In the genomic region with DNA sequence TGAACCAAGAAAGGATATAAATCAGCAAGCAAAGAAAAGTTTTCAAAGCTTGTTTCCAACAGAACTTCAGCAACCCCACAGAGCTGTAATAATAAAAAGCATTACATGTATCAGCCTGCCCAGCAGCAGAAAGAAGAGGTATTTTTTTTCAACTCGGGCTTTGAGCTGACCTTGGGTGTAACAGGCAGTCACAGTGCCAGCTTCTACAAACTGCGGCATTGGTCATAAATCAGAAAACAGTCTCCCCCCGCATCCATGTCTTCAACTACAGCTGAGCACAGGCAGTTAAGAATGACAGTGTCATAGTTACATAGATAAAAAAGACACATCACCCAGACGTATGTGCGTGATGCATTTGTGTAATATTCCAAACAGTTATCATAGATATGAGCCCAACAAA, we compare ENCODE assay signal across 19 cellular contexts.
DNase-seq lines count a peak whose midpoint lies in the region; FAIRE-seq and TF ChIP-seq lines count a peak whose summit lies in the region.
"Had no signal": no experiment of that assay in that cellular context is flagged by ENCODE, and none has a peak within 500 bp of the region (broad histone marks: within the 10 kb centered on the region; RNA-seq: fewer than 3 reads in every experiment).

No MANE protein-coding gene starts in this region.

- no peaks in the 10 kb centered on the region for H3K9me3 ChIP-seq in adrenal gland (replicated peaks in 1 of 3)
- H3K9me3 ChIP-seq: MG63 had no signal

- FAIRE-seq in HTR-8/SVneo (lab: Jason Lieb, UNC): no peak
- FAIRE-seq: GM12891 had no signal

- H3K27ac Mint-ChIP-seq in mesothelial cell of epicardium: peak overlapping the region; percentile 2
- H3K27ac Mint-ChIP-seq: CD14-positive monocyte had no signal

- DNase-seq in EL (peak; percentile 14), HTR-8/SVneo (ENCODE audit: insufficient read length, low spot score) (peak; percentile 7), adrenal gland (peak in 5 of 7 donors; percentile 17 to 58 (median 39)), mesothelial cell of epicardium (ENCODE audit: low spot score in 2 of 2, unreplicated experiment in 2 of 2) (no peak), NK-92 (lab: John Stamatoyannopoulos, UW; ENCODE audit: unreplicated experiment) (no peak), T-helper 2 cell (no peak), OCI-M2 (lab: John Stamatoyannopoulos, UW; ENCODE audit: unreplicated experiment) (no peak), NCI-H82 (lab: John Stamatoyannopoulos, UW) (no peak)
- DNase-seq: COR-L47, HCEC 1CT, KG1, MG63, NCI-H1105 treated with DMSO at 0.1 percent for 48 hours, NCI-H2029 treated with DMSO at 0.1 percent for 48 hours, NCI-H345, NCI-H526 treated with DMSO at 0.1 percent for 48 hours, Right ventricle myocardium superior had no signal

- no peak overlapping the region for H3K27ac ChIP-seq in adrenal gland

- H3K36me3 ChIP-seq in adrenal gland (replicated peaks in 1 of 2): no peaks in the 10 kb centered on the region
- H3K36me3 ChIP-seq: MG63 had no signal

- no peak for TF ChIP-seq POLR2A in adrenal gland (IDR thresholded peaks at IDR 0.05)

- H3K4me3 Mint-ChIP-seq in mesothelial cell of epicardium: no peak overlapping the region
- H3K4me3 Mint-ChIP-seq: CD14-positive monocyte had no signal

- no peaks in the 10 kb centered on the region for H3K4me1 ChIP-seq in adrenal gland (replicated peaks in 1 of 2)

- H3K9me3 Mint-ChIP-seq in mesothelial cell of epicardium: peaks cover 12% of the 10 kb centered on the region

- intact Hi-C loops in adrenal gland (cut with DNase I): no loop called here

- peaks cover 3% of the 10 kb centered on the region for H3K36me3 Mint-ChIP-seq in mesothelial cell of epicardium
- H3K36me3 Mint-ChIP-seq: CD14-positive monocyte had no signal

- TF ChIP-seq CTCF in adrenal gland (IDR thresholded peaks at IDR 0.05) (no peak), mesothelial cell of epicardium (IDR thresholded peaks at IDR 0.05; ENCODE audit: unreplicated experiment) (no peak)

- no peaks in the 10 kb centered on the region for H3K27me3 ChIP-seq in adrenal gland
- H3K27me3 ChIP-seq: MG63 had no signal

- no peak overlapping the region for H3K4me3 ChIP-seq in adrenal gland
- H3K4me3 ChIP-seq: MG63 had no signal

- 7 to 33% (median 15%) methylated on average over 5 of the region's 5 CpGs for WGBS in adrenal gland, 4 donors

- peaks cover 12% of the 10 kb centered on the region for H3K4me1 Mint-ChIP-seq in mesothelial cell of epicardium
- H3K4me1 Mint-ChIP-seq: CD14-positive monocyte had no signal

- H3K27me3 Mint-ChIP-seq in mesothelial cell of epicardium (ENCODE audit: low read depth): no peaks in the 10 kb centered on the region

Comparison
In these comparisons a context has a peak if more than half of its experiments do, and no peak if none do; other contexts are left out.
1. DNase-seq: peak in EL (single experiment), HTR-8/SVneo (single experiment) and adrenal gland (5 of 7); none in mesothelial cell of epicardium (0 of 2), NK-92 (single experiment), T-helper 2 cell (0 of 5), OCI-M2 (single experiment) and NCI-H82 (single experiment).